19 cellular contexts compared by ENCODE assay signal in genomic region chr13:76086729-76087128, GRCh38.
"Had no signal": no experiment of that assay in that cellular context is flagged by ENCODE, and none has a peak within 500 bp of the region (broad histone marks: within the 10 kb centered on the region; RNA-seq: fewer than 3 reads in every experiment).

No MANE protein-coding gene starts in this region.

- H3K4me2 ChIP-seq: hepatocyte had no signal

- H3K27ac Mint-ChIP-seq: endodermal cell; naive thymus-derived CD4-positive, alpha-beta T cell; nephron progenitor cell had no signal

- H2AFZ ChIP-seq: hepatocyte had no signal

- H3K4me1 ChIP-seq: sigmoid colon had no signal

- H3K27ac ChIP-seq: coronary artery, hepatocyte, sigmoid colon, skin epidermis had no signal

- H3K36me3 ChIP-seq: sigmoid colon had no signal

- H3K79me2 ChIP-seq: hepatocyte had no signal

- H3K4me3 ChIP-seq: coronary artery, hepatocyte, lung, sigmoid colon, skin epidermis had no signal

- H3K4me3 Mint-ChIP-seq: endodermal cell; naive thymus-derived CD4-positive, alpha-beta T cell; nephron progenitor cell had no signal

- FAIRE-seq: endothelial cell of umbilical vein, kidney had no signal

- DNase-seq: effector CD4-positive, alpha-beta T cell; endodermal cell; foreskin melanocyte; head of caudate nucleus; kidney; left colon; left ventricle myocardium superior; naive thymus-derived CD4-positive, alpha-beta T cell; nephron progenitor cell; posterior cingulate gyrus; sigmoid colon; stimulated activated CD4-positive, alpha-beta T cell treated with anti-CD3 and anti-CD28 coated beads, Interleukin-2, amount 100 ng/mL, for 48 hours; stimulated activated naive CD4-positive, alpha-beta T cell treated with Interleukin-2 at 50 U/mL for 16 hours; trophoblast cell had no signal

- H3K4me1 Mint-ChIP-seq: endodermal cell; naive thymus-derived CD4-positive, alpha-beta T cell; nephron progenitor cell had no signal

- H3K27me3 ChIP-seq: hepatocyte, sigmoid colon had no signal

- ATAC-seq: left colon; left ventricle myocardium superior; naive thymus-derived CD4-positive, alpha-beta T cell had no signal
